ENCODE assay signal across 11 cellular contexts in genomic region chr5:55593115-55593472, GRCh38. TPM values are rescaled to one million over a fixed set of nuclear protein-coding genes. Genes with fewer than 3 reads are reported as not detected.
A peak's percentile ranks its signal among the peaks of the same experiment; 100 is the strongest.
DNase-seq lines count a peak whose midpoint lies in the region; ATAC-seq and TF ChIP-seq lines count a peak whose summit lies in the region.
"Had no signal": no experiment of that assay in that cellular context is flagged by ENCODE, and none has a peak within 500 bp of the region (broad histone marks: within the 10 kb centered on the region; RNA-seq: fewer than 3 reads in every experiment).

No MANE protein-coding gene starts in this region.

- no peaks in the 10 kb centered on the region for H3K36me3 ChIP-seq in left ventricle myocardium inferior
- H3K36me3 ChIP-seq in ascending aorta = no peaks in the 10 kb centered on the region
- no peaks in the 10 kb centered on the region for H3K36me3 ChIP-seq in vagina
- H3K36me3 ChIP-seq: esophagus muscularis mucosa, sigmoid colon, tibial artery had no signal

- DNase-seq in left ventricle myocardium inferior (no peak), left ventricle myocardium superior (no peak), NCI-H2196 (lab: John Stamatoyannopoulos, UW; ENCODE audit: unreplicated experiment) (peak; percentile 11), ascending aorta (ENCODE audit: low spot score in 2 of 2) (no peak), vagina (ENCODE audit: extremely low spot score in 2 of 2) (no peak), occipital lobe (lab: John Stamatoyannopoulos, UW) (no peak)
- no peak for DNase-seq in activated CD8-positive, alpha-beta memory T cell treated with anti-CD3 and anti-CD28 coated beads for 24 hours
- DNase-seq: sigmoid colon, tibial artery had no signal

- TF ChIP-seq POLR2A in vagina (IDR thresholded peaks at IDR 0.05) = no peak

- no peaks in the 10 kb centered on the region for H3K9me3 ChIP-seq in left ventricle myocardium inferior (replicated peaks)
- H3K9me3 ChIP-seq in ascending aorta = no peaks in the 10 kb centered on the region
- H3K9me3 ChIP-seq in vagina = no peaks in the 10 kb centered on the region
- H3K9me3 ChIP-seq: esophagus muscularis mucosa, sigmoid colon, tibial artery had no signal

- H3K27me3 ChIP-seq in left ventricle myocardium inferior (ENCODE audit: low read depth) (no peaks in the 10 kb centered on the region), ascending aorta (no peaks in the 10 kb centered on the region), vagina (no peaks in the 10 kb centered on the region)
- H3K27me3 ChIP-seq: esophagus muscularis mucosa, sigmoid colon, tibial artery had no signal

- ATAC-seq in left ventricle myocardium superior = no peak
- no peak for ATAC-seq in GM21367 (IDR thresholded peaks at IDR 0.05; ENCODE audit: unreplicated experiment)

- H3K4me3 ChIP-seq in left ventricle myocardium inferior (no peak overlapping the region), ascending aorta (no peak overlapping the region), vagina (no peak overlapping the region)
- H3K4me3 ChIP-seq: esophagus muscularis mucosa, sigmoid colon, tibial artery had no signal

- TF ChIP-seq CTCF in left ventricle myocardium inferior (IDR thresholded peaks at IDR 0.05; ENCODE audit: borderline replicate concordance) (no peak), ascending aorta (IDR thresholded peaks at IDR 0.05) (no peak), vagina (IDR thresholded peaks at IDR 0.05) (no peak)

- H3K4me1 ChIP-seq in left ventricle myocardium inferior = peaks cover 40% of the 10 kb centered on the region
- H3K4me1 ChIP-seq in ascending aorta = peaks cover 5 to 32% of the 10 kb centered on the region in 2 donors
- H3K4me1 ChIP-seq in vagina = peaks cover 45% of the 10 kb centered on the region

- H3K27ac ChIP-seq in left ventricle myocardium inferior (replicated peaks) (peak overlapping the region; percentile 97), ascending aorta (peak overlapping the region; percentile 40 to 54), vagina (peak overlapping the region; percentile 45)
- H3K27ac ChIP-seq: esophagus muscularis mucosa, tibial artery had no signal

- intact Hi-C loops in left ventricle myocardium inferior (cut with micrococcal nuclease) (no loop called here), left ventricle myocardium superior (cut with micrococcal nuclease) (no loop called here), ascending aorta (cut with DNase I) (no loop called here), vagina (cut with DNase I) (no loop called here)

RNA-seq across cellular contexts. Expression of gene PLPP1, which starts 58.3 kb away (rescaled TPM):
- total RNA-seq in left ventricle myocardium inferior (72.6 TPM), left ventricle myocardium superior (75.7 TPM), ascending aorta (1,314 TPM), vagina (283 TPM), occipital lobe (31.5 TPM)

Comparison
In these comparisons a context has a peak if more than half of its experiments do, and no peak if none do; other contexts are left out.
1. H3K27ac ChIP-seq: peak in every context shown above with its lines; median percentile 97 in left ventricle myocardium inferior; 47 in ascending aorta; 45 in vagina.